ENCODE assay signal across 7 cellular contexts in genomic region chr13:59531571-59532091, GRCh38.
DNase-seq lines count a peak whose midpoint lies in the region; ATAC-seq lines count a peak whose summit lies in the region.

No MANE protein-coding gene starts in this region.

- DNase-seq in NCI-H1105 treated with DMSO at 0.1 percent for 48 hours (lab: John Stamatoyannopoulos, UW) = peak; percentile 87
- DNase-seq in cardiac septum (ENCODE audit: low spot score) = peak; percentile 89
- peak; percentile 39 to 88 (median 60) for DNase-seq in posterior cingulate gyrus
- no peak for DNase-seq in activated T-helper 1 cell treated with anti-CD3 and anti-CD28 coated beads, Interleukin-12 subunit alpha, Interleukin-12 subunit beta, Interleukin-2, Interleukin-4 antibody, amounts not matched to agents 30 ng/mL and 10 ng/mL and 1 ng/mL, durations not matched to agents 14 hours and 24 hours and 36 hours (ENCODE audit: low spot score)
- DNase-seq in cortex of kidney (lab: John Stamatoyannopoulos, UW) = no peak

- H3K27me3 Mint-ChIP-seq in activated T-helper 17 cell treated with anti-CD3 and anti-CD28 coated beads, Interleukin-2, amount 50 U/mL, for 72 hours = no peaks in the 10 kb centered on the region
- no peaks in the 10 kb centered on the region for H3K27me3 Mint-ChIP-seq in activated T-helper 1 cell treated with anti-CD3 and anti-CD28 coated beads, Interleukin-12 subunit alpha, Interleukin-12 subunit beta, Interleukin-2, Interleukin-4 antibody, amounts not matched to agents 30 ng/mL and 10 ng/mL and 1 ng/mL, durations not matched to agents 14 hours and 24 hours and 36 hours (ENCODE audit: insufficient read depth)

- H3K4me1 Mint-ChIP-seq in activated T-helper 17 cell treated with anti-CD3 and anti-CD28 coated beads, Interleukin-2, amount 50 U/mL, for 72 hours = peaks cover 5% of the 10 kb centered on the region
- H3K4me1 Mint-ChIP-seq in activated T-helper 1 cell treated with anti-CD3 and anti-CD28 coated beads, Interleukin-12 subunit alpha, Interleukin-12 subunit beta, Interleukin-2, Interleukin-4 antibody, amounts not matched to agents 30 ng/mL and 10 ng/mL and 1 ng/mL, durations not matched to agents 14 hours and 24 hours and 36 hours (ENCODE audit: low read depth) = no peaks in the 10 kb centered on the region

- peaks cover under 1% of the 10 kb centered on the region for H3K9me3 Mint-ChIP-seq in activated T-helper 17 cell treated with anti-CD3 and anti-CD28 coated beads, Interleukin-2, amount 50 U/mL, for 72 hours
- no peaks in the 10 kb centered on the region for H3K9me3 Mint-ChIP-seq in activated T-helper 1 cell treated with anti-CD3 and anti-CD28 coated beads, Interleukin-12 subunit alpha, Interleukin-12 subunit beta, Interleukin-2, Interleukin-4 antibody, amounts not matched to agents 30 ng/mL and 10 ng/mL and 1 ng/mL, durations not matched to agents 14 hours and 24 hours and 36 hours

- H3K36me3 Mint-ChIP-seq in activated T-helper 17 cell treated with anti-CD3 and anti-CD28 coated beads, Interleukin-2, amount 50 U/mL, for 72 hours (ENCODE audit: low read depth) = no peaks in the 10 kb centered on the region
- no peaks in the 10 kb centered on the region for H3K36me3 Mint-ChIP-seq in activated T-helper 1 cell treated with anti-CD3 and anti-CD28 coated beads, Interleukin-12 subunit alpha, Interleukin-12 subunit beta, Interleukin-2, Interleukin-4 antibody, amounts not matched to agents 30 ng/mL and 10 ng/mL and 1 ng/mL, durations not matched to agents 14 hours and 24 hours and 36 hours (ENCODE audit: low read depth)

- peak; percentile 64 for ATAC-seq in GM19351 (IDR thresholded peaks at IDR 0.05; ENCODE audit: unreplicated experiment)
- ATAC-seq in activated T-helper 17 cell treated with anti-CD3 and anti-CD28 coated beads, Interleukin-2, amount 50 U/mL, for 72 hours (replicated peaks) = peak; percentile 48

- intact Hi-C loops in cardiac septum (cut with DNase I) = loop anchor here (5.0 to 10.0 kb wide), 2 partner anchors 103 to 146 kb away; no protein-coding TSS in a partner anchor
- intact Hi-C loops in posterior cingulate gyrus (cut with DNase I) = no loop called here
- intact Hi-C loops in activated T-helper 1 cell treated with anti-CD3 and anti-CD28 coated beads, Interleukin-12 subunit alpha, Interleukin-12 subunit beta, Interleukin-2, Interleukin-4 antibody, amounts not matched to agents 30 ng/mL and 10 ng/mL and 1 ng/mL, durations not matched to agents 14 hours and 24 hours and 36 hours (cut with micrococcal nuclease) = no loop called here

- peak overlapping the region; percentile 20 for H3K27ac Mint-ChIP-seq in activated T-helper 17 cell treated with anti-CD3 and anti-CD28 coated beads, Interleukin-2, amount 50 U/mL, for 72 hours
- no peak overlapping the region for H3K27ac Mint-ChIP-seq in activated T-helper 1 cell treated with anti-CD3 and anti-CD28 coated beads, Interleukin-12 subunit alpha, Interleukin-12 subunit beta, Interleukin-2, Interleukin-4 antibody, amounts not matched to agents 30 ng/mL and 10 ng/mL and 1 ng/mL, durations not matched to agents 14 hours and 24 hours and 36 hours

- peak overlapping the region; percentile 21 for H3K4me3 Mint-ChIP-seq in activated T-helper 17 cell treated with anti-CD3 and anti-CD28 coated beads, Interleukin-2, amount 50 U/mL, for 72 hours
- no peak overlapping the region for H3K4me3 Mint-ChIP-seq in activated T-helper 1 cell treated with anti-CD3 and anti-CD28 coated beads, Interleukin-12 subunit alpha, Interleukin-12 subunit beta, Interleukin-2, Interleukin-4 antibody, amounts not matched to agents 30 ng/mL and 10 ng/mL and 1 ng/mL, durations not matched to agents 14 hours and 24 hours and 36 hours

Comparison
In these comparisons a context has a peak if more than half of its experiments do, and no peak if none do; other contexts are left out.
1. DNase-seq: peak in NCI-H1105 treated with DMSO at 0.1 percent for 48 hours (single experiment), cardiac septum (single experiment) and posterior cingulate gyrus (10 of 10); none in activated T-helper 1 cell treated with anti-CD3 and anti-CD28 coated beads, Interleukin-12 subunit alpha, Interleukin-12 subunit beta, Interleukin-2, Interleukin-4 antibody, amounts not matched to agents 30 ng/mL and 10 ng/mL and 1 ng/mL, durations not matched to agents 14 hours and 24 hours and 36 hours (single experiment) and cortex of kidney (single experiment).